ENCODE assay signal across 19 cellular contexts in genomic region chr11:126491092-126491491, GRCh38.
DNase-seq lines count a peak whose midpoint lies in the region.
"Had no signal": no experiment of that assay in that cellular context is flagged by ENCODE, and none has a peak within 500 bp of the region (broad histone marks: within the 10 kb centered on the region; RNA-seq: fewer than 3 reads in every experiment).

No MANE protein-coding gene starts in this region.

- DNase-seq in COLO668 (lab: John Stamatoyannopoulos, UW; ENCODE audit: unreplicated experiment): peak; percentile 14
- peak; percentile 17 for DNase-seq in HT-29 (ENCODE audit: low spot score)
- DNase-seq in NCI-H510A treated with DMSO at 0.1 percent for 48 hours (lab: John Stamatoyannopoulos, UW): peak; percentile 92
- peak; percentile 55 for DNase-seq in iPS-NIHi7 (ENCODE audit: extremely low spot score)
- no peak for DNase-seq in cerebellar cortex (ENCODE audit: low spot score)
- no peak for DNase-seq in NAMALWA (ENCODE audit: low spot score)
- no peak for DNase-seq in stimulated activated CD4-positive, alpha-beta T cell treated with anti-CD3 and anti-CD28 coated beads, Interleukin-15, amount 100 ng/mL, for 24 hours
- DNase-seq in globus pallidus (ENCODE audit: low spot score): no peak
- DNase-seq: ACHN; activated B cell treated with CpG ODN at 0.5 μM for 24 hours; activated CD4-positive, alpha-beta T cell treated with anti-CD3 and anti-CD28 coated beads, Interleukin-2, amount 50 U/mL, for 48 hours; C1 segment of cervical spinal cord; Calu3; effector memory CD4-positive, alpha-beta T cell; gastrocnemius medialis; IMR-90; kidney glomerular epithelial cell; NCI-H1694; right cardiac atrium had no signal

Comparison
In these comparisons a context has a peak if more than half of its experiments do, and no peak if none do; other contexts are left out.
1. DNase-seq: peak in COLO668 (single experiment), HT-29 (single experiment), NCI-H510A treated with DMSO at 0.1 percent for 48 hours (single experiment) and iPS-NIHi7 (single experiment); none in cerebellar cortex (single experiment), NAMALWA (single experiment), stimulated activated CD4-positive, alpha-beta T cell treated with anti-CD3 and anti-CD28 coated beads, Interleukin-15, amount 100 ng/mL, for 24 hours (single experiment) and globus pallidus (single experiment).